In the genomic region with DNA sequence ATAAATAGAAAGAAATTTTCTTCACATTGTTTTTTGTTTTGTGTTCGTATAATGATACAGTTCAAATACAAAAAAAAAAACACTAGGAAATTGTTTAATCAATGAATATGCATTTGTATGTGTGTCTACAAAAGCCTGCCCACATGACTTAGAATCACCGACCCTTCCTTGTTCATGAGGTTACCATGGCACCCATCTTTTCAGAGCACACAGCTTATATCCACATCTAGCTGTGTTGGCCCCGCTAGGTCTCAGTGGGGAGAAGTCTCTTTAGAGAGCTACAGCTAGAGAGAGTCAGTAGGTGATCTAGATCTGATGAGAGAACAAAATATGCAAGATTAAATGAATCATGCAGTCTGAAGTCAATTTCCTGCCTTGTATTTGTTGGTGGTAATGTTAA, we compare ENCODE assay signal across 23 cellular contexts.
DNase-seq lines count a peak whose midpoint lies in the region; ATAC-seq and TF ChIP-seq lines count a peak whose summit lies in the region.
"Had no signal": no experiment of that assay in that cellular context is flagged by ENCODE, and none has a peak within 500 bp of the region (broad histone marks: within the 10 kb centered on the region; RNA-seq: fewer than 3 reads in every experiment).

No MANE protein-coding gene starts in this region.

- H3K36me3 Mint-ChIP-seq in endodermal cell (ENCODE audit: low read depth): no peaks in the 10 kb centered on the region
- H3K36me3 Mint-ChIP-seq: CD8-positive, alpha-beta T cell had no signal

- H3K9me3 ChIP-seq in BE2C (no peaks in the 10 kb centered on the region), endodermal cell (ENCODE audit: control insufficient read depth, low read length) (no peaks in the 10 kb centered on the region)
- H3K9me3 ChIP-seq: MG63 had no signal

- WGBS in endodermal cell (ENCODE audit: insufficient coverage in 1 of 2, insufficient read length in 1 of 2), 2 experiments: 80% methylated on average over 3 of the region's 3 CpGs; no CpG with 5 or more reads in 1 of the 2 experiments

- H3K4me1 Mint-ChIP-seq in endodermal cell: peaks cover 6% of the 10 kb centered on the region

- DNase-seq in BE2C (peak; percentile 19), COLO829 (ENCODE audit: low spot score) (peak; percentile 59), NCI-H146 treated with DMSO at 0.1 percent for 48 hours (lab: John Stamatoyannopoulos, UW; ENCODE audit: unreplicated experiment) (peak; percentile 32), endodermal cell (no peak), sciatic nerve (ENCODE audit: low spot score) (no peak), SKM-1 (lab: John Stamatoyannopoulos, UW; ENCODE audit: unreplicated experiment) (no peak), NCI-H1092 treated with DMSO at 0.1 percent for 48 hours (lab: John Stamatoyannopoulos, UW) (no peak)
- DNase-seq: Calu3; CD8-positive, alpha-beta T cell; IMR-90; KG1; MG63; NCI-H1417 treated with DMSO at 0.1 percent for 48 hours; NCI-H187 treated with DMSO at 0.1 percent for 48 hours; NCI-H2171; NCI-H226; NCI-H524; PC-9; Right ventricle myocardium superior; T-helper 17 cell; T1000 had no signal

- no peak overlapping the region for H3K9ac ChIP-seq in endodermal cell (ENCODE audit: extremely low read depth, low read length, poor library complexity, severe bottlenecking)

- H3K27me3 ChIP-seq in BE2C (no peaks in the 10 kb centered on the region), endodermal cell (ENCODE audit: control insufficient read depth, insufficient read depth, low read length, poor library complexity, severe bottlenecking) (no peaks in the 10 kb centered on the region)
- H3K27me3 ChIP-seq: MG63 had no signal

- TF ChIP-seq CTCF in BE2C (IDR thresholded peaks at IDR 0.05; ENCODE audit: low read depth, low read length) (no peak), endodermal cell (conservative IDR thresholded peaks at IDR 0.05) (no peak)

- H3K4me3 ChIP-seq in BE2C (ENCODE audit: low read depth, low read length) (no peak overlapping the region), endodermal cell (ENCODE audit: low read length) (no peak overlapping the region)
- H3K4me3 ChIP-seq: MG63, PC-9, SK-N-MC had no signal

- peak overlapping the region; percentile 47 for H3K27ac ChIP-seq in endodermal cell (ENCODE audit: low read depth, low read length)
- H3K27ac ChIP-seq: C4-2B, PC-9, SK-N-MC had no signal

- H3K9me3 Mint-ChIP-seq in endodermal cell: no peaks in the 10 kb centered on the region
- H3K9me3 Mint-ChIP-seq: CD8-positive, alpha-beta T cell had no signal

- H3K36me3 ChIP-seq in BE2C (no peaks in the 10 kb centered on the region), endodermal cell (ENCODE audit: control insufficient read depth, insufficient read depth, low read length) (no peaks in the 10 kb centered on the region)
- H3K36me3 ChIP-seq: MG63 had no signal

- H3K4me1 ChIP-seq in BE2C (peaks cover 8% of the 10 kb centered on the region), endodermal cell (ENCODE audit: control insufficient read depth, insufficient read depth, low read length) (no peaks in the 10 kb centered on the region)

- no peak overlapping the region for H3K27ac Mint-ChIP-seq in endodermal cell
- H3K27ac Mint-ChIP-seq: CD8-positive, alpha-beta T cell; T-helper 17 cell had no signal

- intact Hi-C loops in sciatic nerve (cut with DNase I): no loop called here

- H3K27me3 Mint-ChIP-seq in endodermal cell (ENCODE audit: insufficient read depth): no peaks in the 10 kb centered on the region

- no peak for ATAC-seq in sciatic nerve
- ATAC-seq: CD8-positive, alpha-beta T cell; T-helper 17 cell had no signal

- H3K4me3 Mint-ChIP-seq in endodermal cell: no peak overlapping the region
- H3K4me3 Mint-ChIP-seq: CD8-positive, alpha-beta T cell; T-helper 17 cell had no signal

Comparison
In these comparisons a context has a peak if more than half of its experiments do, and no peak if none do; other contexts are left out.
1. DNase-seq: peak in BE2C (single experiment), COLO829 (single experiment) and NCI-H146 treated with DMSO at 0.1 percent for 48 hours (single experiment); none in endodermal cell (single experiment), sciatic nerve (single experiment), SKM-1 (single experiment) and NCI-H1092 treated with DMSO at 0.1 percent for 48 hours (single experiment).